Comparison of ENCODE assay signal across 1 cellular context in genomic region chr5:74640450-74641013, GRCh38.
A peak's percentile ranks its signal among the peaks of the same experiment; 100 is the strongest.
TF ChIP-seq lines count a peak whose summit lies in the region.

A gene with protein sequence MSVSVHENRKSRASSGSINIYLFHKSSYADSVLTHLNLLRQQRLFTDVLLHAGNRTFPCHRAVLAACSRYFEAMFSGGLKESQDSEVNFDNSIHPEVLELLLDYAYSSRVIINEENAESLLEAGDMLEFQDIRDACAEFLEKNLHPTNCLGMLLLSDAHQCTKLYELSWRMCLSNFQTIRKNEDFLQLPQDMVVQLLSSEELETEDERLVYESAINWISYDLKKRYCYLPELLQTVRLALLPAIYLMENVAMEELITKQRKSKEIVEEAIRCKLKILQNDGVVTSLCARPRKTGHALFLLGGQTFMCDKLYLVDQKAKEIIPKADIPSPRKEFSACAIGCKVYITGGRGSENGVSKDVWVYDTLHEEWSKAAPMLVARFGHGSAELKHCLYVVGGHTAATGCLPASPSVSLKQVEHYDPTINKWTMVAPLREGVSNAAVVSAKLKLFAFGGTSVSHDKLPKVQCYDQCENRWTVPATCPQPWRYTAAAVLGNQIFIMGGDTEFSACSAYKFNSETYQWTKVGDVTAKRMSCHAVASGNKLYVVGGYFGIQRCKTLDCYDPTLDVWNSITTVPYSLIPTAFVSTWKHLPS (minus strand): TSS chr5:74640728. CDS start chr5:74636485, 4,243 bp downstream.

TF ChIP-seq in HepG2, 621 proteins besides CTCF, POLR2A, EP300 and RAD21 (continued from another document and continues in another):
- TF ChIP-seq MXD4 (CRISPR knock-in tag; IDR thresholded peaks at IDR 0.05): peak; percentile 45; the same call in 1 of the 2 replicates
- TF ChIP-seq GZF1 (CRISPR knock-in tag; IDR thresholded peaks at IDR 0.05): peak; percentile 48; the same call in 1 of the 2 replicates
- TF ChIP-seq RXRB (CRISPR knock-in tag; IDR thresholded peaks at IDR 0.05; ENCODE audit: borderline replicate concordance): peak; percentile 69
- TF ChIP-seq NCOR1 (IDR thresholded peaks at IDR 0.05; ENCODE audit: borderline replicate concordance, low read length): no peak; the same call in 1 of the 2 replicates
- TF ChIP-seq, protein P1, sequence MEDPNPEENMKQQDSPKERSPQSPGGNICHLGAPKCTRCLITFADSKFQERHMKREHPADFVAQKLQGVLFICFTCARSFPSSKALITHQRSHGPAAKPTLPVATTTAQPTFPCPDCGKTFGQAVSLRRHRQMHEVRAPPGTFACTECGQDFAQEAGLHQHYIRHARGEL (CRISPR knock-in tag; IDR thresholded peaks at IDR 0.05): 0 out of 2 replicates have a peak, but pooled peaks have one; percentile 38
- no peak for TF ChIP-seq SYNCRIP (IDR thresholded peaks at IDR 0.05; ENCODE audit: insufficient read depth, low read depth, low read length)
- TF ChIP-seq CREB1 (IDR thresholded peaks at IDR 0.05): no peak
- TF ChIP-seq CREB1 (CRISPR knock-in tag; IDR thresholded peaks at IDR 0.05): no peak
- TF ChIP-seq, protein P2, sequence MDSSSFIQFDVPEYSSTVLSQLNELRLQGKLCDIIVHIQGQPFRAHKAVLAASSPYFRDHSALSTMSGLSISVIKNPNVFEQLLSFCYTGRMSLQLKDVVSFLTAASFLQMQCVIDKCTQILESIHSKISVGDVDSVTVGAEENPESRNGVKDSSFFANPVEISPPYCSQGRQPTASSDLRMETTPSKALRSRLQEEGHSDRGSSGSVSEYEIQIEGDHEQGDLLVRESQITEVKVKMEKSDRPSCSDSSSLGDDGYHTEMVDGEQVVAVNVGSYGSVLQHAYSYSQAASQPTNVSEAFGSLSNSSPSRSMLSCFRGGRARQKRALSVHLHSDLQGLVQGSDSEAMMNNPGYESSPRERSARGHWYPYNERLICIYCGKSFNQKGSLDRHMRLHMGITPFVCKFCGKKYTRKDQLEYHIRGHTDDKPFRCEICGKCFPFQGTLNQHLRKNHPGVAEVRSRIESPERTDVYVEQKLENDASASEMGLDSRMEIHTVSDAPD (CRISPR knock-in tag; IDR thresholded peaks at IDR 0.05): 0 out of 2 replicates have a peak, but pooled peaks have one; percentile 15
- peak; percentile 85; the same call in 1 of the 2 replicates for TF ChIP-seq ZNF709 (CRISPR knock-in tag; IDR thresholded peaks at IDR 0.05)
- peak; percentile 82; the same call in 1 of the 2 replicates for TF ChIP-seq KDM3A (CRISPR knock-in tag; IDR thresholded peaks at IDR 0.05; ENCODE audit: low read depth)
- TF ChIP-seq ZNF205 (CRISPR knock-in tag; IDR thresholded peaks at IDR 0.05): peak; percentile 90
- TF ChIP-seq ZMYM4 (CRISPR knock-in tag; IDR thresholded peaks at IDR 0.05): peak; percentile 98
- TF ChIP-seq ZFP36L2 (CRISPR knock-in tag; IDR thresholded peaks at IDR 0.05): 0 out of 2 replicates have a peak, but pooled peaks have one; percentile 43
- TF ChIP-seq ZXDC (CRISPR knock-in tag; IDR thresholded peaks at IDR 0.05): 0 out of 2 replicates have a peak, but pooled peaks have one; percentile 14
- TF ChIP-seq, protein P3, sequence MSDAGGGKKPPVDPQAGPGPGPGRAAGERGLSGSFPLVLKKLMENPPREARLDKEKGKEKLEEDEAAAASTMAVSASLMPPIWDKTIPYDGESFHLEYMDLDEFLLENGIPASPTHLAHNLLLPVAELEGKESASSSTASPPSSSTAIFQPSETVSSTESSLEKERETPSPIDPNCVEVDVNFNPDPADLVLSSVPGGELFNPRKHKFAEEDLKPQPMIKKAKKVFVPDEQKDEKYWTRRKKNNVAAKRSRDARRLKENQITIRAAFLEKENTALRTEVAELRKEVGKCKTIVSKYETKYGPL (CRISPR knock-in tag; IDR thresholded peaks at IDR 0.05): no peak
- TF ChIP-seq HNRNPK (IDR thresholded peaks at IDR 0.05; ENCODE audit: low read depth, low read length, poor library complexity, severe bottlenecking): peak; percentile 93
- no peak for TF ChIP-seq ZFP36L1 (CRISPR knock-in tag; IDR thresholded peaks at IDR 0.05)
- TF ChIP-seq REL (CRISPR knock-in tag; conservative IDR thresholded peaks at IDR 0.05): peak; percentile 86; the same call in 1 of the 2 replicates
- no peak for TF ChIP-seq RBM22 (optimal IDR thresholded peaks at IDR 0.05; ENCODE audit: low read length)
- no peak for TF ChIP-seq ZNF598 (CRISPR knock-in tag; IDR thresholded peaks at IDR 0.05; ENCODE audit: borderline replicate concordance)
- TF ChIP-seq, protein P4, sequence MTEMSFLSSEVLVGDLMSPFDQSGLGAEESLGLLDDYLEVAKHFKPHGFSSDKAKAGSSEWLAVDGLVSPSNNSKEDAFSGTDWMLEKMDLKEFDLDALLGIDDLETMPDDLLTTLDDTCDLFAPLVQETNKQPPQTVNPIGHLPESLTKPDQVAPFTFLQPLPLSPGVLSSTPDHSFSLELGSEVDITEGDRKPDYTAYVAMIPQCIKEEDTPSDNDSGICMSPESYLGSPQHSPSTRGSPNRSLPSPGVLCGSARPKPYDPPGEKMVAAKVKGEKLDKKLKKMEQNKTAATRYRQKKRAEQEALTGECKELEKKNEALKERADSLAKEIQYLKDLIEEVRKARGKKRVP (CRISPR knock-in tag; IDR thresholded peaks at IDR 0.05): peak in 1 of 2 experiments; percentile 82; a peak in 2 of 4 replicates
- TF ChIP-seq MLLT10 (CRISPR knock-in tag; IDR thresholded peaks at IDR 0.05): no peak
- no peak for TF ChIP-seq GTF3A (CRISPR knock-in tag; conservative IDR thresholded peaks at IDR 0.05)
- no peak for TF ChIP-seq BRCA1 (CRISPR knock-in tag; IDR thresholded peaks at IDR 0.05)
- peak; percentile 53; the same call in 1 of the 2 replicates for TF ChIP-seq ZSCAN9 (CRISPR knock-in tag; IDR thresholded peaks at IDR 0.05; ENCODE audit: borderline replicate concordance)
- 0 out of 2 replicates have a peak, but pooled peaks have one; percentile 3 for TF ChIP-seq ZNF337 (CRISPR knock-in tag; IDR thresholded peaks at IDR 0.05; ENCODE audit: borderline replicate concordance, low read depth)
- no peak for TF ChIP-seq MAF1 (CRISPR knock-in tag; IDR thresholded peaks at IDR 0.05; ENCODE audit: borderline replicate concordance)
- TF ChIP-seq MTA1 (CRISPR knock-in tag; IDR thresholded peaks at IDR 0.05; ENCODE audit: borderline replicate concordance): peak; percentile 87; the same call in 1 of the 2 replicates
- TF ChIP-seq SP140L (CRISPR knock-in tag; IDR thresholded peaks at IDR 0.05; ENCODE audit: borderline replicate concordance): 0 out of 2 replicates have a peak, but pooled peaks have one; percentile 12
- TF ChIP-seq IKZF1 (IDR thresholded peaks at IDR 0.05): no peak
- TF ChIP-seq REPIN1 (CRISPR knock-in tag; IDR thresholded peaks at IDR 0.05; ENCODE audit: borderline replicate concordance, low read depth): peak; percentile 90; the same call in 1 of the 2 replicates
- TF ChIP-seq SIX4 (CRISPR knock-in tag; IDR thresholded peaks at IDR 0.05): peak; percentile 52; the same call in 1 of the 2 replicates
- 0 out of 2 replicates have a peak, but pooled peaks have one; percentile 81 for TF ChIP-seq ZNF546 (CRISPR knock-in tag; conservative IDR thresholded peaks at IDR 0.05)
- TF ChIP-seq SP2 (CRISPR knock-in tag; IDR thresholded peaks at IDR 0.05): 0 out of 2 replicates have a peak, but pooled peaks have one; percentile 24
- TF ChIP-seq HOXA3 (CRISPR knock-in tag; IDR thresholded peaks at IDR 0.05): peak; percentile 27; the same call in 1 of the 2 replicates
- 0 out of 2 replicates have a peak, but pooled peaks have one; percentile 64 for TF ChIP-seq NCOA2 (CRISPR knock-in tag; IDR thresholded peaks at IDR 0.05)
- TF ChIP-seq, protein P5, sequence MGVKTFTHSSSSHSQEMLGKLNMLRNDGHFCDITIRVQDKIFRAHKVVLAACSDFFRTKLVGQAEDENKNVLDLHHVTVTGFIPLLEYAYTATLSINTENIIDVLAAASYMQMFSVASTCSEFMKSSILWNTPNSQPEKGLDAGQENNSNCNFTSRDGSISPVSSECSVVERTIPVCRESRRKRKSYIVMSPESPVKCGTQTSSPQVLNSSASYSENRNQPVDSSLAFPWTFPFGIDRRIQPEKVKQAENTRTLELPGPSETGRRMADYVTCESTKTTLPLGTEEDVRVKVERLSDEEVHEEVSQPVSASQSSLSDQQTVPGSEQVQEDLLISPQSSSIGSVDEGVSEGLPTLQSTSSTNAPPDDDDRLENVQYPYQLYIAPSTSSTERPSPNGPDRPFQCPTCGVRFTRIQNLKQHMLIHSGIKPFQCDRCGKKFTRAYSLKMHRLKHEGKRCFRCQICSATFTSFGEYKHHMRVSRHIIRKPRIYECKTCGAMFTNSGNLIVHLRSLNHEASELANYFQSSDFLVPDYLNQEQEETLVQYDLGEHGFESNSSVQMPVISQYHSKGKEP (CRISPR knock-in tag; IDR thresholded peaks at IDR 0.05): no peak
- TF ChIP-seq RXRA (CRISPR knock-in tag; IDR thresholded peaks at IDR 0.05): peak; percentile 75; the same call in 1 of the 2 replicates
- no peak for TF ChIP-seq TOPORS (CRISPR knock-in tag; IDR thresholded peaks at IDR 0.05)
- TF ChIP-seq PATZ1 (CRISPR knock-in tag; IDR thresholded peaks at IDR 0.05): peak; percentile 97
- TF ChIP-seq PHF20 (CRISPR knock-in tag; IDR thresholded peaks at IDR 0.05): 0 out of 2 replicates have a peak, but pooled peaks have one; percentile 3
- no peak for TF ChIP-seq CEBPG (CRISPR knock-in tag; IDR thresholded peaks at IDR 0.05)
- no peak for TF ChIP-seq DMAP1 (CRISPR knock-in tag; IDR thresholded peaks at IDR 0.05)
- TF ChIP-seq KLF15 (CRISPR knock-in tag; IDR thresholded peaks at IDR 0.05; ENCODE audit: borderline replicate concordance): 0 out of 2 replicates have a peak, but pooled peaks have one; percentile 15
- no peak for TF ChIP-seq ZNF616 (CRISPR knock-in tag; IDR thresholded peaks at IDR 0.05; ENCODE audit: low read depth)
- peak; percentile 77; the same call in 1 of the 2 replicates for TF ChIP-seq ZNF792 (CRISPR knock-in tag; IDR thresholded peaks at IDR 0.05)
- TF ChIP-seq NRL (CRISPR knock-in tag; IDR thresholded peaks at IDR 0.05; ENCODE audit: borderline replicate concordance): no peak
- peak; percentile 65; the same call in 1 of the 2 replicates for TF ChIP-seq ZNF557 (CRISPR knock-in tag; IDR thresholded peaks at IDR 0.05)
- TF ChIP-seq ZNF432 (CRISPR knock-in tag; IDR thresholded peaks at IDR 0.05; ENCODE audit: borderline replicate concordance): no peak
- TF ChIP-seq ZNF354B (CRISPR knock-in tag; IDR thresholded peaks at IDR 0.05): no peak
- no peak for TF ChIP-seq ZNF484 (CRISPR knock-in tag; IDR thresholded peaks at IDR 0.05; ENCODE audit: borderline replicate concordance, low read depth)
- TF ChIP-seq RFX1 (IDR thresholded peaks at IDR 0.05): no peak
- no peak for TF ChIP-seq RBAK (CRISPR knock-in tag; IDR thresholded peaks at IDR 0.05)
- no peak for TF ChIP-seq KLF12 (CRISPR knock-in tag; IDR thresholded peaks at IDR 0.05; ENCODE audit: borderline replicate concordance)
- TF ChIP-seq, protein P6, sequence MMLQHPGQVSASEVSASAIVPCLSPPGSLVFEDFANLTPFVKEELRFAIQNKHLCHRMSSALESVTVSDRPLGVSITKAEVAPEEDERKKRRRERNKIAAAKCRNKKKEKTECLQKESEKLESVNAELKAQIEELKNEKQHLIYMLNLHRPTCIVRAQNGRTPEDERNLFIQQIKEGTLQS (CRISPR knock-in tag; IDR thresholded peaks at IDR 0.05): peak; percentile 47; the same call in 1 of the 2 replicates
- no peak for TF ChIP-seq ZNF703 (CRISPR knock-in tag; IDR thresholded peaks at IDR 0.05; ENCODE audit: borderline replicate concordance)
- no peak for TF ChIP-seq TBL1XR1 (IDR thresholded peaks at IDR 0.05; ENCODE audit: borderline replicate concordance, low read length, partially characterized antibody)
- TF ChIP-seq, protein P7, sequence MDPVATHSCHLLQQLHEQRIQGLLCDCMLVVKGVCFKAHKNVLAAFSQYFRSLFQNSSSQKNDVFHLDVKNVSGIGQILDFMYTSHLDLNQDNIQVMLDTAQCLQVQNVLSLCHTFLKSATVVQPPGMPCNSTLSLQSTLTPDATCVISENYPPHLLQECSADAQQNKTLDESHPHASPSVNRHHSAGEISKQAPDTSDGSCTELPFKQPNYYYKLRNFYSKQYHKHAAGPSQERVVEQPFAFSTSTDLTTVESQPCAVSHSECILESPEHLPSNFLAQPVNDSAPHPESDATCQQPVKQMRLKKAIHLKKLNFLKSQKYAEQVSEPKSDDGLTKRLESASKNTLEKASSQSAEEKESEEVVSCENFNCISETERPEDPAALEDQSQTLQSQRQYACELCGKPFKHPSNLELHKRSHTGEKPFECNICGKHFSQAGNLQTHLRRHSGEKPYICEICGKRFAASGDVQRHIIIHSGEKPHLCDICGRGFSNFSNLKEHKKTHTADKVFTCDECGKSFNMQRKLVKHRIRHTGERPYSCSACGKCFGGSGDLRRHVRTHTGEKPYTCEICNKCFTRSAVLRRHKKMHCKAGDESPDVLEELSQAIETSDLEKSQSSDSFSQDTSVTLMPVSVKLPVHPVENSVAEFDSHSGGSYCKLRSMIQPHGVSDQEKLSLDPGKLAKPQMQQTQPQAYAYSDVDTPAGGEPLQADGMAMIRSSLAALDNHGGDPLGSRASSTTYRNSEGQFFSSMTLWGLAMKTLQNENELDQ (CRISPR knock-in tag; IDR thresholded peaks at IDR 0.05; ENCODE audit: borderline replicate concordance): no peak
- TF ChIP-seq CC2D1A (CRISPR knock-in tag; IDR thresholded peaks at IDR 0.05): no peak
